1 cellular context compared by ENCODE assay signal in genomic region chr18:59388180-59388579, GRCh38.
TF ChIP-seq lines count a peak whose summit lies in the region.

No MANE protein-coding gene starts in this region.

TF ChIP-seq in GM23338, 12 proteins besides CTCF, POLR2A, EP300 and RAD21 (continued from another document):
- TF ChIP-seq ZNF462 (CRISPR knock-in tag; IDR thresholded peaks at IDR 0.05) (no peak), EZH2phosphoT487 (IDR thresholded peaks at IDR 0.05; ENCODE audit: unreplicated experiment) (no peak), POLR2AphosphoS5 (IDR thresholded peaks at IDR 0.05; ENCODE audit: low read depth) (no peak), ZNF114 (CRISPR knock-in tag; IDR thresholded peaks at IDR 0.05) (no peak), REST (IDR thresholded peaks at IDR 0.05; ENCODE audit: unreplicated experiment) (no peak), STAT1 (IDR thresholded peaks at IDR 0.05; ENCODE audit: unreplicated experiment) (no peak), NANOG (IDR thresholded peaks at IDR 0.05; ENCODE audit: borderline replicate concordance) (no peak)
